In genomic region chr21:35528109-35529042, GRCh38 we compare ENCODE assay signal across 8 cellular contexts.
DNase-seq lines count a peak whose midpoint lies in the region; ATAC-seq lines count a peak whose summit lies in the region.

No MANE protein-coding gene starts in this region.

- intact Hi-C loops in Right ventricle myocardium inferior (cut with DNase I), result no loop called here

- DNase-seq in M059J (ENCODE audit: low read depth), result peak; percentile 39
- DNase-seq in activated T-cell treated with anti-CD3 and anti-CD28 coated beads for 24 hours (ENCODE audit: low read depth), result peak; percentile 26
- peak; percentile 56 for DNase-seq in Right ventricle myocardium inferior (ENCODE audit: missing footprints)
- peak; percentile 5 to 13 for DNase-seq in stimulated activated CD4-positive, alpha-beta T cell treated with anti-CD3 and anti-CD28 coated beads, Interleukin-15, amount 100 ng/mL, for 1 hour (ENCODE audit: low read depth in 1 of 2, low spot score in 1 of 2)
- DNase-seq in mucosa of gallbladder (ENCODE audit: low spot score), result no peak
- no peak for DNase-seq in HuH-7 (ENCODE audit: low spot score)
- no peak for DNase-seq in A172 (ENCODE audit: low spot score)

- ATAC-seq in GM18867 (IDR thresholded peaks at IDR 0.05; ENCODE audit: unreplicated experiment), result peak; percentile 38
- peak; percentile 42 for ATAC-seq in Right ventricle myocardium inferior

Comparison
In these comparisons a context has a peak if more than half of its experiments do, and no peak if none do; other contexts are left out.
1. DNase-seq: peak in M059J (single experiment), activated T-cell treated with anti-CD3 and anti-CD28 coated beads for 24 hours (single experiment), Right ventricle myocardium inferior (single experiment) and stimulated activated CD4-positive, alpha-beta T cell treated with anti-CD3 and anti-CD28 coated beads, Interleukin-15, amount 100 ng/mL, for 1 hour (2 of 2); none in mucosa of gallbladder (single experiment), HuH-7 (single experiment) and A172 (single experiment).